1 cellular context compared by ENCODE assay signal in the genomic region with DNA sequence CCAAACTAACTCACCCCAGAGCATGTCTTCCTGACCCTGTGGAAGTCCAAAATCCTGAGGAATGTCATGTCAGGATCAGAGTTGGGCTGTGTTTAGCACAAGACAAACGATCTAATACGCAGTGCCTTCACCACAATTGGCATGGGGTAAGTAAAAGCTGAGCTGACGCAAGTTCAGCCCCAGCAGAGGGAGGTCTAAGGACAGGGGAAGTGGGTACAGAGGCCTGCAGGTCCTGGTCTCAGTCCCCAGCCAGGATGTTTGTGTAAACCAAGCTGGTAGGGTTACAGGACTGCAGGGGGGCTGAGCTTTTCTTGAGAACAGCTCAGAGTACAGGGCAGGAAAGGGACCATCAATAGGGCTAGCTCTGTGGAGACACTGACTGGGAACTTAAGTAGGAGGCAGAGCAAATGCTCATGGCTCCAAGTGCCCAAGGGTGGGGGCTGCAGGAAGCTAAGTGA.
TF ChIP-seq lines count a peak whose summit lies in the region.

No MANE protein-coding gene starts in this region.

TF ChIP-seq in GM12878, 131 proteins besides CTCF, POLR2A, EP300 and RAD21:
- no peak for TF ChIP-seq YBX1 (IDR thresholded peaks at IDR 0.05)
TF ChIP-seq in GM12878: peak in this region for 0.
